Comparison of ENCODE assay signal across 9 cellular contexts in genomic region chr6:7139835-7140470, GRCh38. TPM values are rescaled to one million over a fixed set of nuclear protein-coding genes. Genes with fewer than 3 reads are reported as not detected.
DNase-seq lines count a peak whose midpoint lies in the region; ATAC-seq, FAIRE-seq and TF ChIP-seq lines count a peak whose summit lies in the region.
"Had no signal": no experiment of that assay in that cellular context is flagged by ENCODE, and none has a peak within 500 bp of the region (broad histone marks: within the 10 kb centered on the region; RNA-seq: fewer than 3 reads in every experiment).

No MANE protein-coding gene starts in this region.

- H3K4me1 ChIP-seq in stomach smooth muscle (ENCODE audit: control insufficient read depth, insufficient read depth, low read length) = peaks cover 37% of the 10 kb centered on the region

- no peak for FAIRE-seq in D721Med (lab: Jason Lieb, UNC)

- peaks cover 3% of the 10 kb centered on the region for H3K36me3 Mint-ChIP-seq in activated CD4-positive, alpha-beta T cell treated with anti-CD3 and anti-CD28 coated beads, Interleukin-2, amount 10 ng/mL, durations not matched to agents 24 days and 14 days (ENCODE audit: low read depth)
- H3K36me3 Mint-ChIP-seq in WTC11 = no peaks in the 10 kb centered on the region

- ATAC-seq in WTC11 (no peak), omental fat pad (ENCODE audit: low FRiP score) (no peak)

- POLR2A ChIA-PET in WTC11 (lab: Charles Lee) = no interaction called here

- intact Hi-C loops in activated CD4-positive, alpha-beta T cell treated with anti-CD3 and anti-CD28 coated beads, Interleukin-2, amount 10 ng/mL, durations not matched to agents 24 days and 14 days (cut with micrococcal nuclease) = loop anchor here (2.0 to 10.0 kb wide), 4 partner anchors 53 to 775 kb away; partner anchors contain the start of gene TXNDC5

- H3K27ac ChIP-seq in stomach smooth muscle (ENCODE audit: low read length) = peak overlapping the region; percentile 88

- CTCF ChIA-PET in WTC11 (lab: Charles Lee) = no interaction called here

- peaks cover 55% of the 10 kb centered on the region for H3K4me1 Mint-ChIP-seq in activated CD4-positive, alpha-beta T cell treated with anti-CD3 and anti-CD28 coated beads, Interleukin-2, amount 10 ng/mL, durations not matched to agents 24 days and 14 days
- peaks cover 70% of the 10 kb centered on the region for H3K4me1 Mint-ChIP-seq in WTC11

- no peaks in the 10 kb centered on the region for H3K27me3 Mint-ChIP-seq in activated CD4-positive, alpha-beta T cell treated with anti-CD3 and anti-CD28 coated beads, Interleukin-2, amount 10 ng/mL, durations not matched to agents 24 days and 14 days
- no peaks in the 10 kb centered on the region for H3K27me3 Mint-ChIP-seq in WTC11 (ENCODE audit: low read depth)

- H3K9ac ChIP-seq in stomach smooth muscle (ENCODE audit: low read length in 2 of 2) = peak overlapping the region in 1 of 2 donors; percentile 90

- no peaks in the 10 kb centered on the region for H3K36me3 ChIP-seq in stomach smooth muscle (ENCODE audit: control insufficient read depth in 2 of 2, insufficient read depth in 2 of 2, low read length in 2 of 2)

- H3K4me3 ChIP-seq in stomach smooth muscle (ENCODE audit: low read length in 2 of 2) (no peak overlapping the region), foreskin fibroblast (ENCODE audit: low read depth in 1 of 2, low read length in 2 of 2) (no peak overlapping the region)

- no peaks in the 10 kb centered on the region for H3K9me3 Mint-ChIP-seq in activated CD4-positive, alpha-beta T cell treated with anti-CD3 and anti-CD28 coated beads, Interleukin-2, amount 10 ng/mL, durations not matched to agents 24 days and 14 days
- H3K9me3 Mint-ChIP-seq in WTC11 = no peaks in the 10 kb centered on the region

- TF ChIP-seq CTCF in WTC11 (IDR thresholded peaks at IDR 0.05) = no peak
- no peak for TF ChIP-seq CTCF in foreskin fibroblast (IDR thresholded peaks at IDR 0.05; ENCODE audit: low read depth, low read length)
- TF ChIP-seq CTCF in D721Med (IDR thresholded peaks at IDR 0.05; ENCODE audit: insufficient read depth, missing control alignments) = no peak
- TF ChIP-seq CTCF in omental fat pad (IDR thresholded peaks at IDR 0.05) = no peak

- peak overlapping the region; percentile 85 for H3K4me3 Mint-ChIP-seq in activated CD4-positive, alpha-beta T cell treated with anti-CD3 and anti-CD28 coated beads, Interleukin-2, amount 10 ng/mL, durations not matched to agents 24 days and 14 days
- H3K4me3 Mint-ChIP-seq in WTC11 = peak overlapping the region; percentile 76

- no peaks in the 10 kb centered on the region for H3K9me3 ChIP-seq in stomach smooth muscle (ENCODE audit: control insufficient read depth in 2 of 2, low read length in 2 of 2)

- no peaks in the 10 kb centered on the region for H3K27me3 ChIP-seq in stomach smooth muscle (ENCODE audit: control insufficient read depth in 1 of 2, insufficient read depth in 2 of 2, low read length in 2 of 2)

- no peak for DNase-seq in activated CD4-positive, alpha-beta T cell treated with anti-CD3 and anti-CD28 coated beads, Interleukin-2, amount 10 ng/mL, durations not matched to agents 24 days and 14 days
- no peak for DNase-seq in activated CD4-positive, alpha-beta T cell treated with anti-CD3 and anti-CD28 coated beads for 1 hour
- DNase-seq in WTC11 (ENCODE audit: low spot score) = no peak
- DNase-seq in kidney glomerular epithelial cell (lab: John Stamatoyannopoulos, UW) = peak; percentile 47
- no peak for DNase-seq in foreskin fibroblast
- no peak for DNase-seq in D721Med (ENCODE audit: insufficient read length, low spot score)
- no peak for DNase-seq in omental fat pad (ENCODE audit: low spot score)
- DNase-seq: stimulated activated CD4-positive, alpha-beta T cell treated with anti-CD3 and anti-CD28 coated beads, Interleukin-12 subunit alpha, Interleukin-12 subunit beta, amount 100 ng/mL, for 4 hours had no signal

- peak overlapping the region; percentile 87 for H3K27ac Mint-ChIP-seq in activated CD4-positive, alpha-beta T cell treated with anti-CD3 and anti-CD28 coated beads, Interleukin-2, amount 10 ng/mL, durations not matched to agents 24 days and 14 days
- peak overlapping the region; percentile 93; the same call in 1 of the 2 replicates for H3K27ac Mint-ChIP-seq in WTC11

TF ChIP-seq in WTC11, 78 proteins besides CTCF, POLR2A, EP300 and RAD21:
- TF ChIP-seq PRDM15 (CRISPR knock-in tag; IDR thresholded peaks at IDR 0.05) = no peak

RNA-seq across cellular contexts. Expression of gene RREB1, which starts 32.2 kb away (rescaled TPM):
- 13.9 and 16.8 TPM in 2 replicates for total RNA-seq in activated CD4-positive, alpha-beta T cell treated with anti-CD3 and anti-CD28 coated beads, Interleukin-2, amount 10 ng/mL, durations not matched to agents 24 days and 14 days
- total RNA-seq in WTC11 (2021) (38.5 to 39.4 TPM (median 39.4 TPM) in 3 replicates), omental fat pad (10 to 100 TPM; 24.9 to 48.1 (median 40.6) TPM)
